ENCODE assay signal across 18 cellular contexts in genomic region chr9:96688745-96689464, GRCh38. TPM values are rescaled to one million over a fixed set of nuclear protein-coding genes. Genes with fewer than 3 reads are reported as not detected.
DNase-seq lines count a peak whose midpoint lies in the region; ATAC-seq and TF ChIP-seq lines count a peak whose summit lies in the region.
"Had no signal": no experiment of that assay in that cellular context is flagged by ENCODE, and none has a peak within 500 bp of the region (broad histone marks: within the 10 kb centered on the region; RNA-seq: fewer than 3 reads in every experiment).

No MANE protein-coding gene starts in this region.

- no peaks in the 10 kb centered on the region for H3K4me1 ChIP-seq in OCI-LY7 (ENCODE audit: insufficient read depth, low read length, poor library complexity, severe bottlenecking)
- H3K4me1 ChIP-seq: BLaER1, HAP-1 had no signal

- no peaks in the 10 kb centered on the region for H3K9me2 ChIP-seq in OCI-LY7 (ENCODE audit: insufficient read depth, low read length)

- TF ChIP-seq CTCF in OCI-LY7 (conservative IDR thresholded peaks at IDR 0.05; ENCODE audit: low read length): no peak
- TF ChIP-seq CTCF in CD4-positive, alpha-beta T cell (IDR thresholded peaks at IDR 0.05): no peak

- CTCF ChIA-PET in OCI-LY7 (lab: Charles Lee; ENCODE audit: unreplicated experiment): no interaction called here
- CTCF ChIA-PET in CD4-positive, alpha-beta T cell (lab: Charles Lee): no interaction called here

- H3K4me2 ChIP-seq in OCI-LY7 (ENCODE audit: low read length): no peak overlapping the region
- H3K4me2 ChIP-seq: BLaER1 had no signal

- peaks cover 10 to 26% (median 13%) of the 10 kb centered on the region in 3 donors for H3K4me1 Mint-ChIP-seq in naive B cell
- H3K4me1 Mint-ChIP-seq in CD4-positive, alpha-beta T cell (ENCODE audit: low read depth): peaks cover 7% of the 10 kb centered on the region

- no peak overlapping the region for H3K4me3 ChIP-seq in OCI-LY7 (ENCODE audit: low read depth, low read length, poor library complexity, severe bottlenecking)
- H3K4me3 ChIP-seq: BLaER1, GM12878, HAP-1 had no signal

- H3K27ac ChIP-seq in OCI-LY7 (ENCODE audit: low read depth, low read length, poor library complexity, severe bottlenecking): no peak overlapping the region
- no peak overlapping the region for H3K27ac ChIP-seq in CD4-positive, alpha-beta T cell (ENCODE audit: low read depth, low read length)
- H3K27ac ChIP-seq: BLaER1, C4-2B had no signal

- H3K4me3 Mint-ChIP-seq in naive B cell: peak overlapping the region in 4 of 8 donors; percentile 8 to 95 (median 39)
- H3K4me3 Mint-ChIP-seq in CD4-positive, alpha-beta T cell: no peak overlapping the region
- H3K4me3 Mint-ChIP-seq: GM23338, HFFc6 had no signal

- intact Hi-C loops in OCI-LY7 (cut with micrococcal nuclease; ENCODE audit: unreplicated experiment): no loop called here
- intact Hi-C loops in CD4-positive, alpha-beta T cell (cut with DNase I, micrococcal nuclease): no loop called here

- peak overlapping the region in 4 of 6 donors; percentile 14 to 91 (median 82) for H3K27ac Mint-ChIP-seq in naive B cell
- no peak overlapping the region for H3K27ac Mint-ChIP-seq in CD4-positive, alpha-beta T cell
- H3K27ac Mint-ChIP-seq: B cell, GM23338, HFFc6 had no signal

- H3K27me3 ChIP-seq in CD4-positive, alpha-beta T cell (ENCODE audit: control insufficient read depth, insufficient read depth, low read length): no peaks in the 10 kb centered on the region
- H3K27me3 ChIP-seq: BLaER1 had no signal

- ATAC-seq in naive B cell (ENCODE audit: low read depth in 2 of 2): no peak
- ATAC-seq in CD4-positive, alpha-beta T cell (ENCODE audit: poor library complexity): no peak
- ATAC-seq: GM12878, GM23338 had no signal

- POLR2A ChIA-PET in OCI-LY7 (lab: Charles Lee): no interaction called here
- POLR2A ChIA-PET in CD4-positive, alpha-beta T cell (lab: Charles Lee): no interaction called here

- no peaks in the 10 kb centered on the region for H3K36me3 ChIP-seq in OCI-LY7 (ENCODE audit: insufficient read depth, low read length)
- H3K36me3 ChIP-seq: HAP-1 had no signal

- H4K20me1 ChIP-seq in OCI-LY7 (ENCODE audit: insufficient read depth, low read length): no peaks in the 10 kb centered on the region
- H4K20me1 ChIP-seq: BLaER1 had no signal

- no peaks in the 10 kb centered on the region for H3K9me3 ChIP-seq in OCI-LY7 (ENCODE audit: low read length)
- H3K9me3 ChIP-seq in CD4-positive, alpha-beta T cell (ENCODE audit: control insufficient read depth, low read length): no peaks in the 10 kb centered on the region

- peaks cover 4 to 28% (median 15%) of the 10 kb centered on the region in 7 donors for H3K9me3 Mint-ChIP-seq in naive B cell
- peaks cover 3% of the 10 kb centered on the region for H3K9me3 Mint-ChIP-seq in CD4-positive, alpha-beta T cell

- H3K36me3 Mint-ChIP-seq in naive B cell: peaks cover 13 to 20% of the 10 kb centered on the region in 2 donors
- H3K36me3 Mint-ChIP-seq in CD4-positive, alpha-beta T cell (ENCODE audit: low read depth): peaks cover 9% of the 10 kb centered on the region

- H2AFZ ChIP-seq in OCI-LY7 (ENCODE audit: low read length): no peak overlapping the region
- H2AFZ ChIP-seq: GM23338 had no signal

- no peaks in the 10 kb centered on the region for H3K79me2 ChIP-seq in OCI-LY7 (ENCODE audit: insufficient read depth, low read depth, low read length)

- H3K27me3 Mint-ChIP-seq in naive B cell: peaks cover 0 to 7% (median 4%) of the 10 kb centered on the region in 3 donors
- H3K27me3 Mint-ChIP-seq in CD4-positive, alpha-beta T cell: peaks cover 28% of the 10 kb centered on the region
- H3K27me3 Mint-ChIP-seq: B cell had no signal

- TSS peak; percentile 31 for BruUV-seq in OCI-LY7 (replicated peaks; lab: Mats Ljungman, UMichigan)

- DNase-seq in OCI-LY7 (ENCODE audit: low spot score): no peak
- DNase-seq in naive B cell: no peak
- DNase-seq in retina: peak; percentile 8
- DNase-seq in GM19238 (ENCODE audit: insufficient read length, low spot score): no peak
- no peak for DNase-seq in CD4-positive, alpha-beta T cell
- DNase-seq in amygdala (lab: John Stamatoyannopoulos, UW): no peak
- DNase-seq: CD4-positive, CD25-positive, alpha-beta regulatory T cell; CD8-positive, alpha-beta memory T cell; DMS 273 treated with DMSO at 0.1 percent for 48 hours; EL; GDM1; HFFc6 had no signal

RNA-seq across cellular contexts. Expression of gene PRXL2C, which starts 33.8 kb away (rescaled TPM):
- not detected in 2 replicates for total RNA-seq in OCI-LY7 (2014; rRNA removed; shearing (Covaris generic))
- not detected in 2 replicates for total RNA-seq in OCI-LY7 (2022)
- polyA plus RNA-seq in naive B cell (ENCODE audit: low read depth in 6 of 6): 10 to 100 TPM in 3 of 6 donors, 1 to 10 TPM in 3; 8.9 to 14.5 (median 10.6) TPM
- total RNA-seq in CD4-positive, alpha-beta T cell: 10 to 100 TPM; 25.0 to 25.4 TPM

Comparison
In these comparisons a context has a peak if more than half of its experiments do, and no peak if none do; other contexts are left out.
1. RNA of gene PRXL2C, which starts 33.8 kb away (total RNA-seq): 25.0 to 25.4 TPM in CD4-positive, alpha-beta T cell; not detected in OCI-LY7; every median in the first group is over 10 times any median in the second.